In genomic region chr2:11569636-11570035, GRCh38 we compare ENCODE assay signal across 27 cellular contexts. TPM values are rescaled to one million over a fixed set of nuclear protein-coding genes. Genes with fewer than 3 reads are reported as not detected.
A peak's percentile ranks its signal among the peaks of the same experiment; 100 is the strongest.
DNase-seq lines count a peak whose midpoint lies in the region; ATAC-seq and TF ChIP-seq lines count a peak whose summit lies in the region.
"Had no signal": no experiment of that assay in that cellular context is flagged by ENCODE, and none has a peak within 500 bp of the region (broad histone marks: within the 10 kb centered on the region; RNA-seq: fewer than 3 reads in every experiment).

No MANE protein-coding gene starts in this region.

- ATAC-seq in RWPE2 (ENCODE audit: low read depth) (no peak), HG02840 (IDR thresholded peaks at IDR 0.05; ENCODE audit: low FRiP score, unreplicated experiment) (no peak)
- no peak for ATAC-seq in stimulated activated effector memory CD8-positive, alpha-beta T cell treated with anti-CD3 and anti-CD28 coated beads, Interleukin-12 subunit alpha, Interleukin-12 subunit beta, amount 100 ng/mL, for 72 hours
- ATAC-seq in CD8-positive, alpha-beta T cell = no peak
- ATAC-seq: GM12878 had no signal

- H3K4me1 Mint-ChIP-seq in endodermal cell = peaks cover 27% of the 10 kb centered on the region
- H3K4me1 Mint-ChIP-seq in stimulated activated effector memory CD8-positive, alpha-beta T cell treated with anti-CD3 and anti-CD28 coated beads, Interleukin-12 subunit alpha, Interleukin-12 subunit beta, amount 100 ng/mL, for 72 hours = no peaks in the 10 kb centered on the region
- H3K4me1 Mint-ChIP-seq in CD8-positive, alpha-beta T cell (ENCODE audit: low read depth) = no peaks in the 10 kb centered on the region
- H3K4me1 Mint-ChIP-seq: IgD-negative memory B cell had no signal

- H3K4me3 ChIP-seq in RWPE2 (ENCODE audit: severe bottlenecking) (no peak overlapping the region), endodermal cell (ENCODE audit: low read length) (no peak overlapping the region), ovary (no peak overlapping the region)
- no peak overlapping the region for H3K4me3 ChIP-seq in CD8-positive, alpha-beta T cell (ENCODE audit: low read depth, low read length)
- H3K4me3 ChIP-seq: BLaER1, GM12878, GM23248, Peyer's patch, SJCRH30 had no signal

- no peak overlapping the region for H3K9ac ChIP-seq in endodermal cell (ENCODE audit: extremely low read depth, low read length, poor library complexity, severe bottlenecking)
- H3K9ac ChIP-seq: BLaER1, GM23248 had no signal

- H3K4me3 Mint-ChIP-seq in endodermal cell = no peak overlapping the region
- no peak overlapping the region for H3K4me3 Mint-ChIP-seq in stimulated activated effector memory CD8-positive, alpha-beta T cell treated with anti-CD3 and anti-CD28 coated beads, Interleukin-12 subunit alpha, Interleukin-12 subunit beta, amount 100 ng/mL, for 72 hours
- no peak overlapping the region for H3K4me3 Mint-ChIP-seq in CD8-positive, alpha-beta T cell
- H3K4me3 Mint-ChIP-seq: CD4-positive, alpha-beta T cell; IgD-negative memory B cell had no signal

- no peaks in the 10 kb centered on the region for H3K27me3 Mint-ChIP-seq in endodermal cell (ENCODE audit: insufficient read depth)
- peaks cover under 1% of the 10 kb centered on the region for H3K27me3 Mint-ChIP-seq in CD8-positive, alpha-beta T cell (ENCODE audit: low read depth)

- H3K36me3 Mint-ChIP-seq in endodermal cell (ENCODE audit: low read depth) = peaks cover 76% of the 10 kb centered on the region
- H3K36me3 Mint-ChIP-seq in stimulated activated effector memory CD8-positive, alpha-beta T cell treated with anti-CD3 and anti-CD28 coated beads, Interleukin-12 subunit alpha, Interleukin-12 subunit beta, amount 100 ng/mL, for 72 hours = no peaks in the 10 kb centered on the region
- no peaks in the 10 kb centered on the region for H3K36me3 Mint-ChIP-seq in CD8-positive, alpha-beta T cell

- intact Hi-C loops in ovary (cut with DNase I) = no loop called here
- intact Hi-C loops in CD8-positive, alpha-beta T cell (cut with DNase I, micrococcal nuclease) = no loop called here

- no peaks in the 10 kb centered on the region for H3K27me3 ChIP-seq in RWPE2 (ENCODE audit: insufficient read depth, poor library complexity, severe bottlenecking)
- H3K27me3 ChIP-seq in endodermal cell (ENCODE audit: control insufficient read depth, insufficient read depth, low read length, poor library complexity, severe bottlenecking) = no peaks in the 10 kb centered on the region
- H3K27me3 ChIP-seq in ovary = no peaks in the 10 kb centered on the region
- H3K27me3 ChIP-seq in CD8-positive, alpha-beta T cell (ENCODE audit: insufficient read depth, low read length) = no peaks in the 10 kb centered on the region
- H3K27me3 ChIP-seq: BLaER1, Peyer's patch had no signal

- POLR2A ChIA-PET in CD8-positive, alpha-beta T cell (lab: Charles Lee) = no interaction called here

- H3K27ac ChIP-seq in RWPE2 (ENCODE audit: poor library complexity, severe bottlenecking) = no peak overlapping the region
- H3K27ac ChIP-seq in endodermal cell (ENCODE audit: low read depth, low read length) = no peak overlapping the region
- peak overlapping the region in 1 of 2 donors; percentile 42 for H3K27ac ChIP-seq in ovary
- no peak overlapping the region for H3K27ac ChIP-seq in CD8-positive, alpha-beta T cell (ENCODE audit: low read depth, low read length)
- H3K27ac ChIP-seq: BLaER1, GM23248, Peyer's patch, SJCRH30 had no signal

- H3K9me3 ChIP-seq in RWPE2 (ENCODE audit: severe bottlenecking) (no peaks in the 10 kb centered on the region), endodermal cell (ENCODE audit: control insufficient read depth, low read length) (no peaks in the 10 kb centered on the region), ovary (no peaks in the 10 kb centered on the region)
- H3K9me3 ChIP-seq in CD8-positive, alpha-beta T cell (ENCODE audit: low read length) = no peaks in the 10 kb centered on the region
- H3K9me3 ChIP-seq: BLaER1, Caco-2, Peyer's patch, SJCRH30 had no signal

- TF ChIP-seq CTCF in RWPE2 (IDR thresholded peaks at IDR 0.05; ENCODE audit: poor library complexity, severe bottlenecking) (no peak), endodermal cell (conservative IDR thresholded peaks at IDR 0.05) (no peak), ovary (IDR thresholded peaks at IDR 0.05) (no peak)
- TF ChIP-seq CTCF in CD8-positive, alpha-beta T cell (IDR thresholded peaks at IDR 0.05) = no peak

- TF ChIP-seq POLR2A in ovary (IDR thresholded peaks at IDR 0.05) = no peak

- H3K9me3 Mint-ChIP-seq in endodermal cell = no peaks in the 10 kb centered on the region
- no peaks in the 10 kb centered on the region for H3K9me3 Mint-ChIP-seq in stimulated activated effector memory CD8-positive, alpha-beta T cell treated with anti-CD3 and anti-CD28 coated beads, Interleukin-12 subunit alpha, Interleukin-12 subunit beta, amount 100 ng/mL, for 72 hours
- no peaks in the 10 kb centered on the region for H3K9me3 Mint-ChIP-seq in CD8-positive, alpha-beta T cell
- H3K9me3 Mint-ChIP-seq: CD4-positive, alpha-beta T cell; IgD-negative memory B cell had no signal

- peak overlapping the region; percentile 54 for H3K27ac Mint-ChIP-seq in endodermal cell
- peak overlapping the region; percentile 20 for H3K27ac Mint-ChIP-seq in stimulated activated effector memory CD8-positive, alpha-beta T cell treated with anti-CD3 and anti-CD28 coated beads, Interleukin-12 subunit alpha, Interleukin-12 subunit beta, amount 100 ng/mL, for 72 hours
- no peak overlapping the region for H3K27ac Mint-ChIP-seq in CD8-positive, alpha-beta T cell
- H3K27ac Mint-ChIP-seq: CD4-positive, alpha-beta T cell; IgD-negative memory B cell had no signal

- CTCF ChIA-PET in CD8-positive, alpha-beta T cell (lab: Charles Lee) = no interaction called here

- no peaks in the 10 kb centered on the region for H3K36me3 ChIP-seq in RWPE2 (ENCODE audit: low read depth)
- peaks cover 93% of the 10 kb centered on the region for H3K36me3 ChIP-seq in endodermal cell (ENCODE audit: control insufficient read depth, insufficient read depth, low read length)
- no peaks in the 10 kb centered on the region for H3K36me3 ChIP-seq in ovary
- H3K36me3 ChIP-seq in CD8-positive, alpha-beta T cell (ENCODE audit: insufficient read depth, low read length) = no peaks in the 10 kb centered on the region
- H3K36me3 ChIP-seq: BLaER1, Peyer's patch, SJCRH30 had no signal

- TF ChIP-seq EP300 in ovary (IDR thresholded peaks at IDR 0.05) = no peak

- no peaks in the 10 kb centered on the region for H3K4me1 ChIP-seq in RWPE2 (ENCODE audit: insufficient read depth, poor library complexity, severe bottlenecking)
- peaks cover 5% of the 10 kb centered on the region for H3K4me1 ChIP-seq in endodermal cell (ENCODE audit: control insufficient read depth, insufficient read depth, low read length)
- peaks cover 25% of the 10 kb centered on the region for H3K4me1 ChIP-seq in ovary (ENCODE audit: insufficient read depth)
- no peaks in the 10 kb centered on the region for H3K4me1 ChIP-seq in CD8-positive, alpha-beta T cell (ENCODE audit: insufficient read depth, low read length)
- H3K4me1 ChIP-seq: Caco-2, Peyer's patch had no signal

- peak; percentile 18 for DNase-seq in RWPE2 (ENCODE audit: low spot score)
- peak; percentile 35 for DNase-seq in endodermal cell
- DNase-seq in ovary = peak in 4 of 5 donors; percentile 25 to 60 (median 36)
- DNase-seq in stimulated activated effector memory CD8-positive, alpha-beta T cell treated with anti-CD3 and anti-CD28 coated beads, Interleukin-12 subunit alpha, Interleukin-12 subunit beta, amount 100 ng/mL, for 72 hours (ENCODE audit: low spot score in 2 of 2) = no peak
- DNase-seq in middle frontal gyrus (ENCODE audit: extremely low spot score, low spot score) = no peak
- no peak for DNase-seq in CD8-positive, alpha-beta T cell
- DNase-seq in superior temporal gyrus (ENCODE audit: extremely low spot score) = no peak
- DNase-seq: ACHN; CD4-positive, alpha-beta T cell; DMS 273 treated with DMSO at 0.1 percent for 48 hours; DND-41; GM23248; HCEC 1CT; NCI-H1105; NCI-H146; NCI-H2029 treated with DMSO at 0.1 percent for 48 hours; NCI-H2171; NCI-H345; NCI-H524; NCI-H82; SJCRH30 had no signal

- WGBS in endodermal cell (ENCODE audit: insufficient coverage in 1 of 2, insufficient read length in 1 of 2), 2 experiments = 89 to 90% methylated on average over 5 to 7 of the region's 7 CpGs
- 77 to 89% (median 78%) methylated on average over 7 of the region's 7 CpGs for WGBS in ovary, 3 donors

RNA-seq across cellular contexts. Expression of gene GREB1, which starts 35.8 kb away (rescaled TPM):
- 100 to 1,000 TPM in 1 of 2 donors, 10 to 100 TPM in 1; 86.4 to 106 TPM for total RNA-seq in endodermal cell
- 37.0 TPM for polyA plus RNA-seq in endodermal cell (2013, experiment 1 of 2)
- 37.3 TPM for polyA plus RNA-seq in endodermal cell (2013, experiment 2 of 2)
- 100 to 1,000 TPM; 219 to 723 (median 335) TPM for total RNA-seq in ovary
- 100 to 1,000 TPM; 104 to 228 TPM for polyA plus RNA-seq in ovary
- total RNA-seq in CD8-positive, alpha-beta T cell = under 1 TPM; 0.25 to 0.57 TPM
- total RNA-seq: GM23248 had no signal
- polyA plus RNA-seq: GM23248, IgD-negative memory B cell had no signal

Comparison
In these comparisons a context has a peak if more than half of its experiments do, and no peak if none do; other contexts are left out.
1. DNase-seq: peak in RWPE2 (single experiment), endodermal cell (single experiment) and ovary (4 of 5); none in stimulated activated effector memory CD8-positive, alpha-beta T cell treated with anti-CD3 and anti-CD28 coated beads, Interleukin-12 subunit alpha, Interleukin-12 subunit beta, amount 100 ng/mL, for 72 hours (0 of 2), middle frontal gyrus (single experiment), CD8-positive, alpha-beta T cell (0 of 7) and superior temporal gyrus (single experiment).
2. RNA of gene GREB1, which starts 35.8 kb away (total RNA-seq): 219 to 723 TPM in ovary and 86.4 to 106 TPM in endodermal cell; 0.25 to 0.57 TPM in CD8-positive, alpha-beta T cell; every median in the first group is over 10 times any median in the second.